Comparison of ENCODE assay signal across 1 cellular context in the genomic region with DNA sequence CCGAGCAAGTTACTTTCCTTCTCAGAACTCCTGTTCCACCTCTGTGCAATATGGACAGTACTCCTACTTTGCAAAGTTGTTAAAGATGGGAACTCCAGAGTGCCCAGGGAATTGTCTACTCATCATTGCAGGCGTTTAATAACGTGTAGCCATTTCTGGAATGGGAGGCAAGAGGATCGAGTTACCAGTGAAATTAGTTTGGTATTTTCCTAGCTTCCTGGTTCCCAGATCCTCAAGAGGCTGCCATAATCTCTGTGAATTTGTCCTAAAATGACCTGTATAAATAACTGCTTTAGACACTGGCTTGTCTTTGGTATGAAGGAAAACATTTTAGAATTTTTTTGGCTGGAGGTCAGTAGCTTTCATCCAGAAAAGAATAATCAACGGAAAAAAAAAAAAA.
TF ChIP-seq lines count a peak whose summit lies in the region.

No MANE protein-coding gene starts in this region.

TF ChIP-seq in GM23338, 12 proteins besides CTCF, POLR2A, EP300 and RAD21 (continued from another document):
- TF ChIP-seq ZNF462 (CRISPR knock-in tag; IDR thresholded peaks at IDR 0.05) (no peak), ZNF114 (CRISPR knock-in tag; IDR thresholded peaks at IDR 0.05) (no peak), ZNF331 (CRISPR knock-in tag; IDR thresholded peaks at IDR 0.05; ENCODE audit: low read depth) (no peak), NANOG (IDR thresholded peaks at IDR 0.05; ENCODE audit: borderline replicate concordance) (no peak), STAT1 (IDR thresholded peaks at IDR 0.05; ENCODE audit: unreplicated experiment) (no peak), EZH2phosphoT487 (IDR thresholded peaks at IDR 0.05; ENCODE audit: unreplicated experiment) (no peak), JUNB (IDR thresholded peaks at IDR 0.05; ENCODE audit: unreplicated experiment) (no peak), POLR2AphosphoS5 (IDR thresholded peaks at IDR 0.05; ENCODE audit: low read depth) (no peak), CREB1 (CRISPR knock-in tag; IDR thresholded peaks at IDR 0.05; ENCODE audit: low read depth) (no peak), EZH2 (IDR thresholded peaks at IDR 0.05; ENCODE audit: low read depth, unreplicated experiment) (no peak)
- TF ChIP-seq, protein P1, sequence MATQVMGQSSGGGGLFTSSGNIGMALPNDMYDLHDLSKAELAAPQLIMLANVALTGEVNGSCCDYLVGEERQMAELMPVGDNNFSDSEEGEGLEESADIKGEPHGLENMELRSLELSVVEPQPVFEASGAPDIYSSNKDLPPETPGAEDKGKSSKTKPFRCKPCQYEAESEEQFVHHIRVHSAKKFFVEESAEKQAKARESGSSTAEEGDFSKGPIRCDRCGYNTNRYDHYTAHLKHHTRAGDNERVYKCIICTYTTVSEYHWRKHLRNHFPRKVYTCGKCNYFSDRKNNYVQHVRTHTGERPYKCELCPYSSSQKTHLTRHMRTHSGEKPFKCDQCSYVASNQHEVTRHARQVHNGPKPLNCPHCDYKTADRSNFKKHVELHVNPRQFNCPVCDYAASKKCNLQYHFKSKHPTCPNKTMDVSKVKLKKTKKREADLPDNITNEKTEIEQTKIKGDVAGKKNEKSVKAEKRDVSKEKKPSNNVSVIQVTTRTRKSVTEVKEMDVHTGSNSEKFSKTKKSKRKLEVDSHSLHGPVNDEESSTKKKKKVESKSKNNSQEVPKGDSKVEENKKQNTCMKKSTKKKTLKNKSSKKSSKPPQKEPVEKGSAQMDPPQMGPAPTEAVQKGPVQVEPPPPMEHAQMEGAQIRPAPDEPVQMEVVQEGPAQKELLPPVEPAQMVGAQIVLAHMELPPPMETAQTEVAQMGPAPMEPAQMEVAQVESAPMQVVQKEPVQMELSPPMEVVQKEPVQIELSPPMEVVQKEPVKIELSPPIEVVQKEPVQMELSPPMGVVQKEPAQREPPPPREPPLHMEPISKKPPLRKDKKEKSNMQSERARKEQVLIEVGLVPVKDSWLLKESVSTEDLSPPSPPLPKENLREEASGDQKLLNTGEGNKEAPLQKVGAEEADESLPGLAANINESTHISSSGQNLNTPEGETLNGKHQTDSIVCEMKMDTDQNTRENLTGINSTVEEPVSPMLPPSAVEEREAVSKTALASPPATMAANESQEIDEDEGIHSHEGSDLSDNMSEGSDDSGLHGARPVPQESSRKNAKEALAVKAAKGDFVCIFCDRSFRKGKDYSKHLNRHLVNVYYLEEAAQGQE (IDR thresholded peaks at IDR 0.05; ENCODE audit: unreplicated experiment) = no peak
